ENCODE assay signal across 8 cellular contexts in the genomic region with DNA sequence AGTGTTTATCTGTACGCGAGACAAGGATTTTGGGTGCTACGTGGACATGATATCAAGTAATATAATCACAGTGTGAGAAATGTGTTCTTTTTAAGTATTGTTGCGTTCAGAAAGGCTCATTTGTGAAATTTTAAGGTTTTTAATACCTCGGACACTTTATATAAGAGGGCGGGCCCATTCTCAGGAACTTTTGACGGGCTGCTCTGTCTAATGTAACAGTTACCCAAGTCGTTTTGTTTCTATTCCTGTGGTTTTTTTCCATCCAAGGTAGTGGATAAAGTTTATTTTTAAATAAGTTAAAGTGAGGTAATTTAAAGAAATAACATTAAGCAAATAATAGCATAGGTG. TPM values are rescaled to one million over a fixed set of nuclear protein-coding genes. Genes with fewer than 3 reads are reported as not detected.
A peak's percentile ranks its signal among the peaks of the same experiment; 100 is the strongest.
DNase-seq lines count a peak whose midpoint lies in the region; ATAC-seq and TF ChIP-seq lines count a peak whose summit lies in the region.

No MANE protein-coding gene starts in this region.

- no peak for ATAC-seq in T-helper 17 cell

- DNase-seq in GM12865 (ENCODE audit: low read depth) = no peak
- no peak for DNase-seq in T-helper 17 cell
- peak; percentile 48 for DNase-seq in fibroblast of villous mesenchyme (ENCODE audit: low read depth)
- no peak for DNase-seq in sigmoid colon
- DNase-seq in stimulated activated naive CD4-positive, alpha-beta T cell treated with Interleukin-2 at 50 U/mL for 16 hours (lab: John Stamatoyannopoulos, UW) = no peak
- DNase-seq in SW 1271 (lab: John Stamatoyannopoulos, UW) = no peak
- DNase-seq in COLO829 (ENCODE audit: low spot score) = no peak
- no peak for DNase-seq in mesenteric fat pad (ENCODE audit: low spot score)

- no peaks in the 10 kb centered on the region for H3K9me3 ChIP-seq in T-helper 17 cell (ENCODE audit: control insufficient read depth, low read length, poor library complexity, severe bottlenecking)
- no peaks in the 10 kb centered on the region for H3K9me3 ChIP-seq in sigmoid colon

- no peaks in the 10 kb centered on the region for H3K27me3 ChIP-seq in sigmoid colon

- intact Hi-C loops in sigmoid colon (cut with DNase I) = loop anchor here (1.0 to 10.0 kb wide), 2 partner anchors 61 to 157 kb away; partner anchors contain the start of gene REEP5

- H3K36me3 ChIP-seq in sigmoid colon = peaks cover 0 to 28% (median 11%) of the 10 kb centered on the region in 4 donors

- H3K4me1 Mint-ChIP-seq in T-helper 17 cell = peaks cover 16% of the 10 kb centered on the region

- no peaks in the 10 kb centered on the region for H3K36me3 Mint-ChIP-seq in T-helper 17 cell (ENCODE audit: low read depth)

- peaks cover 0 to 33% (median 29%) of the 10 kb centered on the region in 4 donors for H3K4me1 ChIP-seq in sigmoid colon

- peak overlapping the region; percentile 94 for H3K4me3 Mint-ChIP-seq in T-helper 17 cell

- TF ChIP-seq POLR2A in sigmoid colon (IDR thresholded peaks at IDR 0.05) = no peak

- H3K4me3 ChIP-seq in GM12865 (ENCODE audit: low read depth, low read length) (peak overlapping the region; percentile 66), fibroblast of villous mesenchyme (ENCODE audit: low read depth, low read length) (peak overlapping the region; percentile 70), sigmoid colon (peak overlapping the region; percentile 77 to 92 (median 87))

- H3K27me3 Mint-ChIP-seq in T-helper 17 cell = peaks cover under 1% of the 10 kb centered on the region

- H3K27ac ChIP-seq in sigmoid colon = peak overlapping the region; percentile 79 to 92 (median 86)

- no peak for TF ChIP-seq CTCF in GM12865 (IDR thresholded peaks at IDR 0.05; ENCODE audit: insufficient read depth, low read depth, low read length, missing control alignments)
- TF ChIP-seq CTCF in fibroblast of villous mesenchyme (IDR thresholded peaks at IDR 0.05; ENCODE audit: insufficient read depth, low read depth, low read length) = no peak
- TF ChIP-seq CTCF in sigmoid colon (IDR thresholded peaks at IDR 0.05) = no peak

- no peak for TF ChIP-seq EP300 in sigmoid colon (IDR thresholded peaks at IDR 0.05)

- WGBS in sigmoid colon, 2 donors = 0 to 1% methylated on average over 8 of the region's 8 CpGs

- H3K27ac Mint-ChIP-seq in T-helper 17 cell = peak overlapping the region; percentile 97

RNA-seq across cellular contexts. Expression of gene SRP19, which starts 0.5 kb away (rescaled TPM):
- total RNA-seq in T-helper 17 cell = 10 to 100 TPM; 39.9 to 43.0 TPM
- 56.7 and 84.6 TPM in 2 replicates for total RNA-seq in fibroblast of villous mesenchyme
- 10 to 100 TPM; 37.1 to 58.2 (median 55.8) TPM for total RNA-seq in sigmoid colon
- 10 to 100 TPM; 54.1 to 78.6 (median 67.5) TPM for polyA plus RNA-seq in sigmoid colon
- 55.6 TPM for total RNA-seq in mesenteric fat pad
